In genomic region chr1:241972703-241973375, GRCh38 we compare ENCODE assay signal across 13 cellular contexts. TPM values are rescaled to one million over a fixed set of nuclear protein-coding genes. Genes with fewer than 3 reads are reported as not detected.
DNase-seq lines count a peak whose midpoint lies in the region; ATAC-seq lines count a peak whose summit lies in the region.
"Had no signal": no experiment of that assay in that cellular context is flagged by ENCODE, and none has a peak within 500 bp of the region (broad histone marks: within the 10 kb centered on the region; RNA-seq: fewer than 3 reads in every experiment).

No MANE protein-coding gene starts in this region.

- peaks cover 7% of the 10 kb centered on the region; the same call in 1 of the 2 replicates for H3K4me1 ChIP-seq in iPS-20b (ENCODE audit: insufficient read depth, low read length)
- H3K4me1 ChIP-seq: pancreas had no signal

- H3K36me3 Mint-ChIP-seq in T-helper 2 cell treated with Interferon-gamma antibody and Interleukin-4, amounts not matched to agents 5 μg/mL and 100 μg/mL, for 36 hours (ENCODE audit: low read depth) = no peaks in the 10 kb centered on the region

- H3K27ac Mint-ChIP-seq in T-helper 2 cell treated with Interferon-gamma antibody and Interleukin-4, amounts not matched to agents 5 μg/mL and 100 μg/mL, for 36 hours = no peak overlapping the region
- H3K27ac Mint-ChIP-seq: activated T-helper 2 cell treated with anti-CD3 and anti-CD28 coated beads, Interferon-gamma antibody, Interleukin-2, Interleukin-4, amounts not matched to agents 10 μg/mL and 5 μg/mL and 100 μg/mL, durations not matched to agents 14 hours and 24 hours and 36 hours; B cell had no signal

- H3K4me3 Mint-ChIP-seq in T-helper 2 cell treated with Interferon-gamma antibody and Interleukin-4, amounts not matched to agents 5 μg/mL and 100 μg/mL, for 36 hours = no peak overlapping the region
- H3K4me3 Mint-ChIP-seq: B cell had no signal

- no peak for ATAC-seq in GM19397 (IDR thresholded peaks at IDR 0.05; ENCODE audit: unreplicated experiment)
- ATAC-seq: pancreas had no signal

- peak overlapping the region; percentile 3; the same call in 1 of the 2 replicates for H3K9ac ChIP-seq in iPS-20b (ENCODE audit: low read depth, low read length)

- DNase-seq in A172 (ENCODE audit: low spot score) = peak; percentile 65
- peak; percentile 46 for DNase-seq in HCEC 1CT
- DNase-seq in T1000 (lab: John Stamatoyannopoulos, UW) = peak; percentile 9
- DNase-seq in activated naive CD4-positive, alpha-beta T cell (lab: John Stamatoyannopoulos, UW) = no peak
- no peak for DNase-seq in T-helper 2 cell treated with Interferon-gamma antibody and Interleukin-4, amounts not matched to agents 5 μg/mL and 100 μg/mL, for 36 hours (ENCODE audit: low spot score)
- no peak for DNase-seq in caudate nucleus (lab: John Stamatoyannopoulos, UW)
- DNase-seq: effector CD4-positive, alpha-beta T cell; NK-92 treated with Interleukin-12 subunit alpha and Interleukin-12 subunit beta, amount 100 ng/mL, for 24 hours; pancreas had no signal

- no peaks in the 10 kb centered on the region for H3K9me3 Mint-ChIP-seq in T-helper 2 cell treated with Interferon-gamma antibody and Interleukin-4, amounts not matched to agents 5 μg/mL and 100 μg/mL, for 36 hours
- H3K9me3 Mint-ChIP-seq: activated T-helper 2 cell treated with anti-CD3 and anti-CD28 coated beads, Interferon-gamma antibody, Interleukin-2, Interleukin-4, amounts not matched to agents 10 μg/mL and 5 μg/mL and 100 μg/mL, durations not matched to agents 14 hours and 24 hours and 36 hours had no signal

- H3K9me3 ChIP-seq in iPS-20b (ENCODE audit: insufficient read depth, low read depth, low read length) = no peaks in the 10 kb centered on the region
- H3K9me3 ChIP-seq: pancreas had no signal

- H3K27me3 Mint-ChIP-seq in T-helper 2 cell treated with Interferon-gamma antibody and Interleukin-4, amounts not matched to agents 5 μg/mL and 100 μg/mL, for 36 hours (ENCODE audit: low read depth) = no peaks in the 10 kb centered on the region

- H3K4me1 Mint-ChIP-seq in T-helper 2 cell treated with Interferon-gamma antibody and Interleukin-4, amounts not matched to agents 5 μg/mL and 100 μg/mL, for 36 hours (ENCODE audit: low read depth) = no peaks in the 10 kb centered on the region
- H3K4me1 Mint-ChIP-seq: B cell had no signal

- no peak overlapping the region for H3K4me3 ChIP-seq in iPS-20b (ENCODE audit: low read length)
- H3K4me3 ChIP-seq: pancreas had no signal

- no peak overlapping the region for H3K27ac ChIP-seq in iPS-20b (ENCODE audit: low read length)
- H3K27ac ChIP-seq in caudate nucleus (ENCODE audit: low read depth, low read length) = no peak overlapping the region
- H3K27ac ChIP-seq: pancreas had no signal

- no peaks in the 10 kb centered on the region for H3K36me3 ChIP-seq in iPS-20b (ENCODE audit: insufficient read depth, low read depth, low read length)
- H3K36me3 ChIP-seq: pancreas had no signal

- H3K27me3 ChIP-seq in iPS-20b (ENCODE audit: insufficient read depth, low read length) = no peaks in the 10 kb centered on the region
- H3K27me3 ChIP-seq: pancreas had no signal

RNA-seq across cellular contexts. Expression of gene BECN2, which starts 15.3 kb away (rescaled TPM):
- total RNA-seq in A172 (2014; rRNA removed; shearing (Covaris generic)) = not detected in 2 replicates
- total RNA-seq: activated T-helper 2 cell treated with anti-CD3 and anti-CD28 coated beads, Interferon-gamma antibody, Interleukin-2, Interleukin-4, amounts not matched to agents 10 μg/mL and 5 μg/mL and 100 μg/mL, durations not matched to agents 14 hours and 24 hours and 36 hours; B cell; pancreas had no signal

RNA-seq across cellular contexts. Expression of gene MAP1LC3C, which starts 26.1 kb away (rescaled TPM):
- total RNA-seq in A172 (2014; rRNA removed; shearing (Covaris generic)) = 2.6 and 8.0 TPM in 2 replicates
- total RNA-seq: activated T-helper 2 cell treated with anti-CD3 and anti-CD28 coated beads, Interferon-gamma antibody, Interleukin-2, Interleukin-4, amounts not matched to agents 10 μg/mL and 5 μg/mL and 100 μg/mL, durations not matched to agents 14 hours and 24 hours and 36 hours; B cell had no signal

Comparison
In these comparisons a context has a peak if more than half of its experiments do, and no peak if none do; other contexts are left out.
1. DNase-seq: peak in A172 (single experiment), HCEC 1CT (single experiment) and T1000 (single experiment); none in activated naive CD4-positive, alpha-beta T cell (0 of 4), T-helper 2 cell treated with Interferon-gamma antibody and Interleukin-4, amounts not matched to agents 5 μg/mL and 100 μg/mL, for 36 hours (single experiment) and caudate nucleus (0 of 61).